In the genomic region with DNA sequence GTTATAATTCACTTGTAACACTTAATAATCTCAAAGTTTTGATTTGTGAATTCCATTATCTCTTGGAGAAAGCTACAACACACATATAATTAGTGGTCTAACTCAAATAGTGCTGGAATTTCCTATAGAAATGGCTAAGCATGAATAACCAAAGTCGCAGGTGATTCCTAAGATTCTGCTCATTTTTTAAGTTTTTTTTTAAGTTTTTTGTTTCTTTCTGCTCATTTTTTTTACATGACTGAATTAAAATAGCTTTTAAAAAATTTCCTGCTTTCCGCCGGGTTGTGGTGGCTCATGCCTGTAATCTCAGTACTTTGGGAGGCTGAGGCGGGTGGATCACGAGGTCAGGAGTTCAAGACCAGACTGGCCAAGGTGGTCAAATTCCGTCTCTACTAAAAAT, we compare ENCODE assay signal across 2 cellular contexts.
TF ChIP-seq lines count a peak whose summit lies in the region.

No MANE protein-coding gene starts in this region.

TF ChIP-seq in H1, 55 proteins besides CTCF, POLR2A, EP300 and RAD21:
- no peak for TF ChIP-seq RFX5 (IDR thresholded peaks at IDR 0.05; ENCODE audit: borderline replicate concordance, low read depth, low read length)
- TF ChIP-seq TAF1 (IDR thresholded peaks at IDR 0.05; ENCODE audit: low read depth, low read length): no peak

TF ChIP-seq in SK-N-SH treated with all-trans-retinoic acid at 6 μM for 48 hours, 23 proteins besides CTCF, POLR2A, EP300 and RAD21:
- TF ChIP-seq, protein P1, sequence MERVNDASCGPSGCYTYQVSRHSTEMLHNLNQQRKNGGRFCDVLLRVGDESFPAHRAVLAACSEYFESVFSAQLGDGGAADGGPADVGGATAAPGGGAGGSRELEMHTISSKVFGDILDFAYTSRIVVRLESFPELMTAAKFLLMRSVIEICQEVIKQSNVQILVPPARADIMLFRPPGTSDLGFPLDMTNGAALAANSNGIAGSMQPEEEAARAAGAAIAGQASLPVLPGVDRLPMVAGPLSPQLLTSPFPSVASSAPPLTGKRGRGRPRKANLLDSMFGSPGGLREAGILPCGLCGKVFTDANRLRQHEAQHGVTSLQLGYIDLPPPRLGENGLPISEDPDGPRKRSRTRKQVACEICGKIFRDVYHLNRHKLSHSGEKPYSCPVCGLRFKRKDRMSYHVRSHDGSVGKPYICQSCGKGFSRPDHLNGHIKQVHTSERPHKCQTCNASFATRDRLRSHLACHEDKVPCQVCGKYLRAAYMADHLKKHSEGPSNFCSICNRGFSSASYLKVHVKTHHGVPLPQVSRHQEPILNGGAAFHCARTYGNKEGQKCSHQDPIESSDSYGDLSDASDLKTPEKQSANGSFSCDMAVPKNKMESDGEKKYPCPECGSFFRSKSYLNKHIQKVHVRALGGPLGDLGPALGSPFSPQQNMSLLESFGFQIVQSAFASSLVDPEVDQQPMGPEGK (CRISPR knock-in tag; IDR thresholded peaks at IDR 0.05; ENCODE audit: borderline replicate concordance): no peak
- TF ChIP-seq ZFP30 (CRISPR knock-in tag; IDR thresholded peaks at IDR 0.05) (no peak), ZNF565 (CRISPR knock-in tag; conservative IDR thresholded peaks at IDR 0.05; ENCODE audit: low read depth) (no peak), ZNF70 (CRISPR knock-in tag; IDR thresholded peaks at IDR 0.05) (no peak), ESRRG (CRISPR knock-in tag; IDR thresholded peaks at IDR 0.05) (no peak), OSR1 (CRISPR knock-in tag; IDR thresholded peaks at IDR 0.05) (no peak), PPARA (CRISPR knock-in tag; IDR thresholded peaks at IDR 0.05; ENCODE audit: borderline replicate concordance) (no peak), TCF4 (CRISPR knock-in tag; IDR thresholded peaks at IDR 0.05; ENCODE audit: borderline replicate concordance) (no peak), ARNTL (CRISPR knock-in tag; IDR thresholded peaks at IDR 0.05; ENCODE audit: borderline replicate concordance, low read depth) (no peak), CSDC2 (CRISPR knock-in tag; IDR thresholded peaks at IDR 0.05) (no peak), GLIS3 (CRISPR knock-in tag; IDR thresholded peaks at IDR 0.05) (no peak), ISL1 (CRISPR knock-in tag; IDR thresholded peaks at IDR 0.05) (no peak)
- TF ChIP-seq, protein P2, sequence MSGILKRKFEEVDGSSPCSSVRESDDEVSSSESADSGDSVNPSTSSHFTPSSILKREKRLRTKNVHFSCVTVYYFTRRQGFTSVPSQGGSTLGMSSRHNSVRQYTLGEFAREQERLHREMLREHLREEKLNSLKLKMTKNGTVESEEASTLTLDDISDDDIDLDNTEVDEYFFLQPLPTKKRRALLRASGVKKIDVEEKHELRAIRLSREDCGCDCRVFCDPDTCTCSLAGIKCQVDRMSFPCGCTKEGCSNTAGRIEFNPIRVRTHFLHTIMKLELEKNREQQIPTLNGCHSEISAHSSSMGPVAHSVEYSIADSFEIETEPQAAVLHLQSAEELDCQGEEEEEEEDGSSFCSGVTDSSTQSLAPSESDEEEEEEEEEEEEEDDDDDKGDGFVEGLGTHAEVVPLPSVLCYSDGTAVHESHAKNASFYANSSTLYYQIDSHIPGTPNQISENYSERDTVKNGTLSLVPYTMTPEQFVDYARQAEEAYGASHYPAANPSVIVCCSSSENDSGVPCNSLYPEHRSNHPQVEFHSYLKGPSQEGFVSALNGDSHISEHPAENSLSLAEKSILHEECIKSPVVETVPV (CRISPR knock-in tag; IDR thresholded peaks at IDR 0.05): no peak
- TF ChIP-seq, protein P3, sequence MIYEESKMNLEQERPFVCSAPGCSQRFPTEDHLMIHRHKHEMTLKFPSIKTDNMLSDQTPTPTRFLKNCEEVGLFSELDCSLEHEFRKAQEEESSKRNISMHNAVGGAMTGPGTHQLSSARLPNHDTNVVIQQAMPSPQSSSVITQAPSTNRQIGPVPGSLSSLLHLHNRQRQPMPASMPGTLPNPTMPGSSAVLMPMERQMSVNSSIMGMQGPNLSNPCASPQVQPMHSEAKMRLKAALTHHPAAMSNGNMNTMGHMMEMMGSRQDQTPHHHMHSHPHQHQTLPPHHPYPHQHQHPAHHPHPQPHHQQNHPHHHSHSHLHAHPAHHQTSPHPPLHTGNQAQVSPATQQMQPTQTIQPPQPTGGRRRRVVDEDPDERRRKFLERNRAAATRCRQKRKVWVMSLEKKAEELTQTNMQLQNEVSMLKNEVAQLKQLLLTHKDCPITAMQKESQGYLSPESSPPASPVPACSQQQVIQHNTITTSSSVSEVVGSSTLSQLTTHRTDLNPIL (CRISPR knock-in tag; IDR thresholded peaks at IDR 0.05; ENCODE audit: low read depth): no peak
